Comparison of ENCODE assay signal across 10 cellular contexts in the genomic region with DNA sequence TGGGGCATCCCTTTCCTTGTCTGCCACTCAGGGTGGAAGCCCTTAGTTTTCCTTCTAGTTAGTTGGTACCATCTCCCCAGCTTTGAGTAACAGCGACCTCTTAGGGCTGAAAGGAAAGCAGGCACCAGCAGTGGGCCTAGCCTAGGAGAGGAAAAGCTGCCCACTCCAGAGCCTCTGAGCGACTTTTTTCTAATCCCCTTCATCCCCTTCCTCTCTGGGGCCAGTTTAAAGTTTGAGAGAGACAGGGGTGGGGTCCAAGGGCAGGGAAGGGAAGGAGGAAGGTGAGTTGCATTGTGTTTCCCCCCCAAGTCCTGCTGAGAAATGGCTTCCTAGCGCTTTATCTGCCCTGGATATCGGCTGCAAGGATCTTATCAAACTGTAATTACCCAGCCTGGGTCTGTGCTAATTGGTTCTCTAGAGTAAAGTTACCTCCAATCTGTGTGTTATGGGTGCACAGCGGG.
A peak's percentile ranks its signal among the peaks of the same experiment; 100 is the strongest.
DNase-seq lines count a peak whose midpoint lies in the region; ATAC-seq and TF ChIP-seq lines count a peak whose summit lies in the region.
"Had no signal": no experiment of that assay in that cellular context is flagged by ENCODE, and none has a peak within 500 bp of the region (broad histone marks: within the 10 kb centered on the region; RNA-seq: fewer than 3 reads in every experiment).

No MANE protein-coding gene starts in this region.

- H3K27ac Mint-ChIP-seq in endodermal cell, result no peak overlapping the region
- no peak overlapping the region for H3K27ac Mint-ChIP-seq in type B pancreatic cell

- H3K4me1 Mint-ChIP-seq in endodermal cell (peaks cover 19% of the 10 kb centered on the region), type B pancreatic cell (ENCODE audit: unreplicated experiment) (no peaks in the 10 kb centered on the region)

- H3K4me3 ChIP-seq in cardiac muscle cell, result no peak overlapping the region
- H3K4me3 ChIP-seq in heart right ventricle, result no peak overlapping the region
- H3K4me3 ChIP-seq in endodermal cell (ENCODE audit: low read length), result no peak overlapping the region
- H3K4me3 ChIP-seq: Peyer's patch, skin epidermis had no signal

- H3K36me3 ChIP-seq in cardiac muscle cell (no peaks in the 10 kb centered on the region), heart right ventricle (no peaks in the 10 kb centered on the region), endodermal cell (ENCODE audit: control insufficient read depth, insufficient read depth, low read length) (no peaks in the 10 kb centered on the region)
- H3K36me3 ChIP-seq: Peyer's patch had no signal

- H3K36me3 Mint-ChIP-seq in endodermal cell (ENCODE audit: low read depth) (no peaks in the 10 kb centered on the region), type B pancreatic cell (no peaks in the 10 kb centered on the region)

- H3K27me3 ChIP-seq in cardiac muscle cell, result no peaks in the 10 kb centered on the region
- H3K27me3 ChIP-seq in heart right ventricle, result peaks cover 0 to 51% (median 22%) of the 10 kb centered on the region in 7 donors
- no peaks in the 10 kb centered on the region for H3K27me3 ChIP-seq in endodermal cell (ENCODE audit: control insufficient read depth, insufficient read depth, low read length, poor library complexity, severe bottlenecking)
- H3K27me3 ChIP-seq: Peyer's patch had no signal

- no peaks in the 10 kb centered on the region for H3K9me3 ChIP-seq in cardiac muscle cell (ENCODE audit: low read depth)
- H3K9me3 ChIP-seq in heart right ventricle, result no peaks in the 10 kb centered on the region
- H3K9me3 ChIP-seq in endodermal cell (ENCODE audit: control insufficient read depth, low read length), result peaks cover 18% of the 10 kb centered on the region
- H3K9me3 ChIP-seq: Peyer's patch had no signal

- no peaks in the 10 kb centered on the region for H3K27me3 Mint-ChIP-seq in endodermal cell (ENCODE audit: insufficient read depth)
- peaks cover 14% of the 10 kb centered on the region for H3K27me3 Mint-ChIP-seq in type B pancreatic cell

- no peak overlapping the region for H3K27ac ChIP-seq in cardiac muscle cell
- no peak overlapping the region for H3K27ac ChIP-seq in heart right ventricle
- no peak overlapping the region for H3K27ac ChIP-seq in endodermal cell (ENCODE audit: low read depth, low read length)
- H3K27ac ChIP-seq: Peyer's patch, skin epidermis had no signal

- peaks cover 7% of the 10 kb centered on the region for H3K4me1 ChIP-seq in cardiac muscle cell (ENCODE audit: low read depth)
- peaks cover 0 to 12% (median 0%) of the 10 kb centered on the region in 9 donors for H3K4me1 ChIP-seq in heart right ventricle
- H3K4me1 ChIP-seq in endodermal cell (ENCODE audit: control insufficient read depth, insufficient read depth, low read length), result peaks cover 15% of the 10 kb centered on the region
- H3K4me1 ChIP-seq: Peyer's patch had no signal

- intact Hi-C loops in heart right ventricle (cut with DNase I), result no loop called here

- DNase-seq in cardiac muscle cell (ENCODE audit: low read depth in 1 of 2, low spot score in 1 of 2) (peak in 1 of 2 donors; percentile 67), heart right ventricle (no peak), NCI-H526 (lab: John Stamatoyannopoulos, UW) (peak; percentile 57 to 90), endodermal cell (peak; percentile 85), type B pancreatic cell (ENCODE audit: extremely low spot score, unreplicated experiment) (no peak)
- no peak for DNase-seq in stimulated activated naive CD4-positive, alpha-beta T cell treated with Interleukin-2 at 50 U/mL for 16 hours (lab: John Stamatoyannopoulos, UW)
- DNase-seq: Peyer's patch had no signal

- peaks cover 6% of the 10 kb centered on the region for H3K9me3 Mint-ChIP-seq in endodermal cell
- peaks cover 4% of the 10 kb centered on the region for H3K9me3 Mint-ChIP-seq in type B pancreatic cell

- ATAC-seq in heart right ventricle (no peak), HG02840 (IDR thresholded peaks at IDR 0.05; ENCODE audit: low FRiP score, unreplicated experiment) (no peak), GM21381 (IDR thresholded peaks at IDR 0.05; ENCODE audit: unreplicated experiment) (no peak)

- H3K9ac ChIP-seq in endodermal cell (ENCODE audit: extremely low read depth, low read length, poor library complexity, severe bottlenecking), result no peak overlapping the region

- no peak overlapping the region for H3K4me3 Mint-ChIP-seq in endodermal cell
- no peak overlapping the region for H3K4me3 Mint-ChIP-seq in type B pancreatic cell

- WGBS in heart right ventricle, 2 donors, result 57 to 58% methylated on average over 5 of the region's 5 CpGs
- WGBS in endodermal cell (ENCODE audit: insufficient coverage in 1 of 2, insufficient read length in 1 of 2), 2 experiments, result 21 to 50% methylated on average over 2 to 4 of the region's 5 CpGs

- peak; percentile 27 for TF ChIP-seq CTCF in cardiac muscle cell (IDR thresholded peaks at IDR 0.05; ENCODE audit: low read depth, low read length)
- TF ChIP-seq CTCF in heart right ventricle (IDR thresholded peaks at IDR 0.05), result peak in 2 of 9 donors; percentile 17 to 35
- TF ChIP-seq CTCF in endodermal cell (conservative IDR thresholded peaks at IDR 0.05), result peak; percentile 89
- peak; percentile 74 for TF ChIP-seq CTCF in type B pancreatic cell (conservative IDR thresholded peaks at IDR 0.05)

Comparison
In these comparisons a context has a peak if more than half of its experiments do, and no peak if none do; other contexts are left out.
1. DNase-seq: peak in NCI-H526 (2 of 2) and endodermal cell (single experiment); none in heart right ventricle (0 of 2), type B pancreatic cell (single experiment) and stimulated activated naive CD4-positive, alpha-beta T cell treated with Interleukin-2 at 50 U/mL for 16 hours (single experiment).